Comparison of ENCODE assay signal across 31 cellular contexts in genomic region chr4:182155806-182156205, GRCh38.
"Had no signal": no experiment of that assay in that cellular context is flagged by ENCODE, and none has a peak within 500 bp of the region (broad histone marks: within the 10 kb centered on the region; RNA-seq: fewer than 3 reads in every experiment).

No MANE protein-coding gene starts in this region.

- H3K9me3 ChIP-seq: adrenal gland, body of pancreas, esophagus squamous epithelium, gastroesophageal sphincter, heart right ventricle had no signal

- H3K27ac ChIP-seq: adrenal gland, body of pancreas, epithelial cell of prostate, esophagus squamous epithelium, gastroesophageal sphincter, heart right ventricle, WERI-Rb-1 had no signal

- H3K4me1 Mint-ChIP-seq: activated B cell treated with CpG ODN at 0.5 μM for 24 hours; activated T-helper 17 cell treated with anti-CD3 and anti-CD28 coated beads, Interleukin-2, amount 50 U/mL, for 72 hours; T-helper 17 cell had no signal

- H3K27ac Mint-ChIP-seq: activated B cell treated with CpG ODN at 0.5 μM for 24 hours; activated CD8-positive, alpha-beta T cell treated with anti-CD3 and anti-CD28 coated beads for 36 hours; activated naive CD8-positive, alpha-beta T cell; activated T-helper 17 cell treated with anti-CD3 and anti-CD28 coated beads, Interleukin-2, amount 50 U/mL, for 72 hours; effector memory CD8-positive, alpha-beta T cell; T-helper 17 cell; T-helper 2 cell treated with Interferon-gamma antibody and Interleukin-4, amounts not matched to agents 5 μg/mL and 100 μg/mL, for 36 hours had no signal

- H3K36me3 ChIP-seq: adrenal gland, esophagus squamous epithelium, gastroesophageal sphincter, heart right ventricle, WERI-Rb-1 had no signal

- H3K4me1 ChIP-seq: adrenal gland, body of pancreas, esophagus squamous epithelium, gastroesophageal sphincter, heart right ventricle had no signal

- H3K27me3 ChIP-seq: adrenal gland, body of pancreas had no signal

- H3K4me3 Mint-ChIP-seq: activated B cell treated with CpG ODN at 0.5 μM for 24 hours; activated CD8-positive, alpha-beta T cell treated with anti-CD3 and anti-CD28 coated beads for 36 hours; activated naive CD8-positive, alpha-beta T cell; activated T-cell treated with anti-CD3 and anti-CD28 coated beads, Interleukin-2, amount 50 U/mL, for 4 hours; activated T-helper 17 cell treated with anti-CD3 and anti-CD28 coated beads, Interleukin-2, amount 50 U/mL, for 72 hours; effector memory CD8-positive, alpha-beta T cell; T-helper 17 cell; T-helper 2 cell treated with Interferon-gamma antibody and Interleukin-4, amounts not matched to agents 5 μg/mL and 100 μg/mL, for 36 hours had no signal

- H3K4me3 ChIP-seq: adrenal gland, body of pancreas, esophagus squamous epithelium, gastroesophageal sphincter, heart right ventricle had no signal

- DNase-seq: activated B cell treated with CpG ODN at 0.5 μM for 24 hours; activated CD4-positive, alpha-beta T cell treated with anti-CD3 and anti-CD28 coated beads for 48 hours; activated CD4-positive, alpha-beta T cell treated with anti-CD3 and anti-CD28 coated beads, Interleukin-2, amount 50 U/mL, for 1 hour; activated CD4-positive, alpha-beta T cell treated with anti-CD3 and anti-CD28 coated beads, Interleukin-2, amount 50 U/mL, for 48 hours; activated CD8-positive, alpha-beta memory T cell treated with anti-CD3 and anti-CD28 coated beads for 24 hours; activated CD8-positive, alpha-beta T cell treated with anti-CD3 and anti-CD28 coated beads for 36 hours; activated effector memory CD4-positive, alpha-beta T cell treated with Interleukin-2 at 50 U/mL for 16 hours; activated gamma-delta T cell treated with Interleukin-2 at 50 U/mL for 16 hours; activated naive CD4-positive, alpha-beta T cell treated with anti-CD3 and anti-CD28 coated beads, Interleukin-2, amount 50 U/mL, for 16 hours; activated naive CD4-positive, alpha-beta T cell treated with Interleukin-2 at 50 U/mL for 16 hours; activated T-cell treated with anti-CD3 and anti-CD28 coated beads, Interleukin-2, amount 50 U/mL, for 4 hours; adrenal gland; amygdala; aorta; body of pancreas; caudate nucleus; cortex of kidney; dermis blood vessel endothelial cell; effector CD4-positive, alpha-beta T cell; effector memory CD8-positive, alpha-beta T cell; esophagus squamous epithelium; foreskin melanocyte; heart right ventricle; T-helper 17 cell; T1000; WERI-Rb-1 had no signal

- H3K36me3 Mint-ChIP-seq: activated naive CD8-positive, alpha-beta T cell had no signal

- H3K27me3 Mint-ChIP-seq: activated B cell treated with CpG ODN at 0.5 μM for 24 hours; effector memory CD8-positive, alpha-beta T cell had no signal

- H3K9me3 Mint-ChIP-seq: activated B cell treated with CpG ODN at 0.5 μM for 24 hours; activated CD8-positive, alpha-beta T cell treated with anti-CD3 and anti-CD28 coated beads for 36 hours; activated T-cell treated with anti-CD3 and anti-CD28 coated beads, Interleukin-2, amount 50 U/mL, for 4 hours; activated T-helper 17 cell treated with anti-CD3 and anti-CD28 coated beads, Interleukin-2, amount 50 U/mL, for 72 hours; T-helper 2 cell treated with Interferon-gamma antibody and Interleukin-4, amounts not matched to agents 5 μg/mL and 100 μg/mL, for 36 hours had no signal
